17 cellular contexts compared by ENCODE assay signal in the genomic region with DNA sequence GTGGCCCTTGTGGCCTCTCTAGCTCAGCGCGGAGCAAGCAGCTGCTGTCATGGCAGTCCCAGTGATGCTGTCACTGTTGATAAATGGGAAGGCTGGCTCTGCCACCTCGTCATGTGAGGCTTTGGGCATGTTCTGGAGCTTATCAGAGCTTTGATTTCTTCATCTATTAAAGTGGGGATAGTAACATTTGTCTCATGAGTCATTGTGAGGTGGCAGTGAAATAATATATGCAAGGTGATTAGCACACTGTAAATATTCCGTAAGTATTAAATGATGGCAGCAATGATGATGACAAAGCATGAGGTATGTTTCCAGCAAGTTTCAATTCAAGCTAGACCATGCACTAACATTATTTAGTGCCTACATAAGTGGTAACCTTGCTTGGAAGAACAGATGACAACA.
DNase-seq lines count a peak whose midpoint lies in the region; ATAC-seq and TF ChIP-seq lines count a peak whose summit lies in the region.
"Had no signal": no experiment of that assay in that cellular context is flagged by ENCODE, and none has a peak within 500 bp of the region (broad histone marks: within the 10 kb centered on the region; RNA-seq: fewer than 3 reads in every experiment).

No MANE protein-coding gene starts in this region.

- ATAC-seq in RWPE2 (ENCODE audit: low read depth): peak; percentile 77
- no peak for ATAC-seq in Right ventricle myocardium inferior
- ATAC-seq: GM23338; stimulated activated effector memory CD8-positive, alpha-beta T cell treated with anti-CD3 and anti-CD28 coated beads, Interleukin-12 subunit alpha, Interleukin-12 subunit beta, amount 100 ng/mL, for 72 hours; WTC11 had no signal

- H3K36me3 ChIP-seq in RWPE2 (ENCODE audit: low read depth): no peaks in the 10 kb centered on the region
- H3K36me3 ChIP-seq: ascending aorta, BE2C, vagina had no signal

- intact Hi-C loops in Right ventricle myocardium inferior (cut with DNase I): no loop called here

- H3K9me3 ChIP-seq in RWPE2 (ENCODE audit: severe bottlenecking): no peaks in the 10 kb centered on the region
- H3K9me3 ChIP-seq: ascending aorta, BE2C, vagina had no signal

- H3K4me1 ChIP-seq in RWPE2 (ENCODE audit: insufficient read depth, poor library complexity, severe bottlenecking): peaks cover 17% of the 10 kb centered on the region
- H3K4me1 ChIP-seq: ascending aorta, BE2C had no signal

- H3K27ac ChIP-seq in RWPE2 (ENCODE audit: poor library complexity, severe bottlenecking) (peak overlapping the region; percentile 29), skin epidermis (peak overlapping the region in 11 of 21 experiments; percentile 28 to 84 (median 54))
- H3K27ac ChIP-seq: ascending aorta had no signal

- TF ChIP-seq CTCF in RWPE2 (IDR thresholded peaks at IDR 0.05; ENCODE audit: poor library complexity, severe bottlenecking) (no peak), fibroblast of mammary gland (conservative IDR thresholded peaks at IDR 0.05; ENCODE audit: control insufficient read depth, insufficient read depth, low read depth, low read length) (no peak)

- H3K27me3 ChIP-seq in RWPE2 (ENCODE audit: insufficient read depth, poor library complexity, severe bottlenecking): no peaks in the 10 kb centered on the region
- H3K27me3 ChIP-seq: ascending aorta, BE2C, vagina had no signal

- H3K4me3 ChIP-seq in RWPE2 (ENCODE audit: severe bottlenecking): no peak overlapping the region
- no peak overlapping the region for H3K4me3 ChIP-seq in fibroblast of mammary gland (ENCODE audit: control insufficient read depth, low read depth, low read length)
- no peak overlapping the region for H3K4me3 ChIP-seq in skin epidermis
- H3K4me3 ChIP-seq: ascending aorta, GM23338, vagina had no signal

- DNase-seq in HS-5 (ENCODE audit: low read depth) (peak; percentile 72), RWPE2 (ENCODE audit: low spot score) (no peak), fibroblast of mammary gland (ENCODE audit: low read depth) (peak; percentile 46), NCI-H1105 (lab: John Stamatoyannopoulos, UW) (no peak), Right ventricle myocardium inferior (ENCODE audit: missing footprints) (no peak), NCI-H2081 (lab: John Stamatoyannopoulos, UW) (no peak)
- DNase-seq: activated effector memory CD4-positive, alpha-beta T cell treated with anti-CD3 and anti-CD28 coated beads, Interleukin-2, amount 50 U/mL, for 16 hours; BE2C; DND-41; NCI-H1417 treated with DMSO at 0.1 percent for 48 hours; OCI-M1 had no signal

Comparison
In these comparisons a context has a peak if more than half of its experiments do, and no peak if none do; other contexts are left out.
1. DNase-seq: peak in HS-5 (single experiment) and fibroblast of mammary gland (single experiment); none in RWPE2 (single experiment), NCI-H1105 (single experiment), Right ventricle myocardium inferior (single experiment) and NCI-H2081 (0 of 2).